Comparison of ENCODE assay signal across 18 cellular contexts in genomic region chr7:41164440-41164839, GRCh38.
DNase-seq lines count a peak whose midpoint lies in the region; ATAC-seq, FAIRE-seq and TF ChIP-seq lines count a peak whose summit lies in the region.
"Had no signal": no experiment of that assay in that cellular context is flagged by ENCODE, and none has a peak within 500 bp of the region (broad histone marks: within the 10 kb centered on the region; RNA-seq: fewer than 3 reads in every experiment).

No MANE protein-coding gene starts in this region.

- H2AFZ ChIP-seq in GM23248 = no peak overlapping the region
- H2AFZ ChIP-seq in astrocyte (ENCODE audit: low read depth, low read length) = no peak overlapping the region
- no peak overlapping the region for H2AFZ ChIP-seq in OCI-LY7 (ENCODE audit: low read length)

- H3K27me3 ChIP-seq in GM23248 (replicated peaks; ENCODE audit: insufficient read depth) (no peaks in the 10 kb centered on the region), astrocyte (ENCODE audit: insufficient read depth, low read length) (no peaks in the 10 kb centered on the region)

- POLR2A ChIA-PET in AG04449 (lab: Yijun Ruan, JAX) (no interaction called here), OCI-LY7 (lab: Charles Lee) (interaction anchor here (0.7 kb wide), 1 partner anchor 148 kb away, joined by 3 read pairs; no protein-coding TSS in a partner anchor)

- H3F3A ChIP-seq in GM23248 (ENCODE audit: insufficient read depth) = 0 out of 2 replicates have a peak, but pooled peaks cover 10% of the 10 kb centered on the region

- no peaks in the 10 kb centered on the region for H3K9me2 ChIP-seq in GM23248 (ENCODE audit: insufficient read depth)
- H3K9me2 ChIP-seq in OCI-LY7 (ENCODE audit: insufficient read depth, low read length) = no peaks in the 10 kb centered on the region

- H3K9ac ChIP-seq in GM23248 (no peak overlapping the region), astrocyte (ENCODE audit: low read length) (no peak overlapping the region)
- H3K9ac ChIP-seq: KMS-11 had no signal

- no peak overlapping the region for H3K4me3 Mint-ChIP-seq in astrocyte (ENCODE audit: unreplicated experiment)
- H3K4me3 Mint-ChIP-seq: CD4-positive, CD25-positive, alpha-beta regulatory T cell had no signal

- no peaks in the 10 kb centered on the region for H3K79me2 ChIP-seq in GM23248 (ENCODE audit: insufficient read depth)
- no peaks in the 10 kb centered on the region for H3K79me2 ChIP-seq in astrocyte (ENCODE audit: insufficient read depth, low read length)
- no peaks in the 10 kb centered on the region for H3K79me2 ChIP-seq in OCI-LY7 (ENCODE audit: insufficient read depth, low read depth, low read length)

- 11 to 15% methylated on average over 2 of the region's 2 CpGs for WGBS in GM23248 (ENCODE audit: low coverage in 1 of 2, low lambda C conversion rate in 2 of 2, missing lambda C conversion rate in 2 of 2), 2 experiments

- no peak for ATAC-seq in HG02759 (IDR thresholded peaks at IDR 0.05; ENCODE audit: unreplicated experiment)
- ATAC-seq: PC-3 had no signal

- no peaks in the 10 kb centered on the region for H3K9me3 Mint-ChIP-seq in astrocyte (ENCODE audit: unreplicated experiment)

- H3K9me3 ChIP-seq in GM23248 (ENCODE audit: low read depth) (no peaks in the 10 kb centered on the region), astrocyte (ENCODE audit: insufficient read depth, low read depth, low read length) (no peaks in the 10 kb centered on the region), OCI-LY7 (ENCODE audit: low read length) (no peaks in the 10 kb centered on the region)

- no peak overlapping the region for H3K27ac Mint-ChIP-seq in astrocyte (ENCODE audit: unreplicated experiment)
- H3K27ac Mint-ChIP-seq: CD4-positive, CD25-positive, alpha-beta regulatory T cell had no signal

- DNase-seq in AG04449 (ENCODE audit: low read depth, low spot score) (peak; percentile 36), GM23248 (peak; percentile 28), astrocyte (ENCODE audit: low read depth) (peak; percentile 66), myocyte (ENCODE audit: low read depth) (peak; percentile 57), OCI-LY7 (ENCODE audit: low spot score) (no peak), GM13977 (ENCODE audit: low spot score) (no peak), HT-29 (ENCODE audit: low spot score) (no peak)
- DNase-seq: 8988T; CD4-positive, CD25-positive, alpha-beta regulatory T cell; MM.1S; NCI-H1105; NCI-H1694 treated with DMSO at 0.1 percent for 48 hours; NCI-H69; NK-92 treated with Interleukin-12 subunit alpha and Interleukin-12 subunit beta, amount 100 ng/mL, for 24 hours; PC-3 had no signal

- no peak overlapping the region for H3K27ac ChIP-seq in GM23248
- no peak overlapping the region for H3K27ac ChIP-seq in astrocyte (ENCODE audit: low read depth, low read length)
- no peak overlapping the region for H3K27ac ChIP-seq in OCI-LY7 (ENCODE audit: low read depth, low read length, poor library complexity, severe bottlenecking)
- H3K27ac ChIP-seq: KMS-11 had no signal

- H3K4me1 ChIP-seq in GM23248 (ENCODE audit: insufficient read depth) (peaks cover 6% of the 10 kb centered on the region; the same call in 1 of the 2 replicates), astrocyte (ENCODE audit: insufficient read depth, low read length) (no peaks in the 10 kb centered on the region), OCI-LY7 (ENCODE audit: insufficient read depth, low read length, poor library complexity, severe bottlenecking) (no peaks in the 10 kb centered on the region)

- H3K27me3 Mint-ChIP-seq in astrocyte (ENCODE audit: low read depth, unreplicated experiment) = no peaks in the 10 kb centered on the region
- H3K27me3 Mint-ChIP-seq: CD4-positive, CD25-positive, alpha-beta regulatory T cell had no signal

- peak overlapping the region; percentile 2 for H3K4me2 ChIP-seq in GM23248 (ENCODE audit: unreplicated experiment)
- no peak overlapping the region for H3K4me2 ChIP-seq in astrocyte (ENCODE audit: low read length)
- no peak overlapping the region for H3K4me2 ChIP-seq in OCI-LY7 (ENCODE audit: low read length)
- H3K4me2 ChIP-seq: KMS-11 had no signal

- peaks cover 13% of the 10 kb centered on the region for H3K4me1 Mint-ChIP-seq in astrocyte (ENCODE audit: low read depth, unreplicated experiment)
- H3K4me1 Mint-ChIP-seq: CD4-positive, CD25-positive, alpha-beta regulatory T cell had no signal

- CTCF ChIA-PET in AG04449 (lab: Yijun Ruan, JAX) (no interaction called here), OCI-LY7 (lab: Charles Lee; ENCODE audit: unreplicated experiment) (no interaction called here)

- H4K20me1 ChIP-seq in GM23248 (ENCODE audit: insufficient read depth) (no peaks in the 10 kb centered on the region), astrocyte (ENCODE audit: insufficient read depth, low read length) (no peaks in the 10 kb centered on the region), OCI-LY7 (ENCODE audit: insufficient read depth, low read length) (no peaks in the 10 kb centered on the region)

- no TSS peak for BruUV-seq in OCI-LY7 (replicated peaks; lab: Mats Ljungman, UMichigan)

- no peak for FAIRE-seq in astrocyte (lab: Jason Lieb, UNC)
- FAIRE-seq: G401.6 had no signal

- intact Hi-C loops in OCI-LY7 (cut with micrococcal nuclease; ENCODE audit: unreplicated experiment) = no loop called here

- no peaks in the 10 kb centered on the region for H3K36me3 ChIP-seq in GM23248 (ENCODE audit: low read depth)
- H3K36me3 ChIP-seq in astrocyte (ENCODE audit: insufficient read depth, low read length) = no peaks in the 10 kb centered on the region
- no peaks in the 10 kb centered on the region for H3K36me3 ChIP-seq in OCI-LY7 (ENCODE audit: insufficient read depth, low read length)

- H3K4me3 ChIP-seq in AG04449 (ENCODE audit: low read depth, low read length) (no peak overlapping the region), GM23248 (no peak overlapping the region), astrocyte (ENCODE audit: insufficient read depth, low read depth, low read length) (no peak overlapping the region), OCI-LY7 (ENCODE audit: low read depth, low read length, poor library complexity, severe bottlenecking) (no peak overlapping the region)

- no peak for TF ChIP-seq CTCF in AG04449 (IDR thresholded peaks at IDR 0.05; ENCODE audit: insufficient read depth, low read length, missing control alignments)
- TF ChIP-seq CTCF in astrocyte (IDR thresholded peaks at IDR 0.05; ENCODE audit: insufficient read depth, low read depth, low read length) = no peak
- TF ChIP-seq CTCF in OCI-LY7 (conservative IDR thresholded peaks at IDR 0.05; ENCODE audit: low read length) = no peak
- no peak for TF ChIP-seq CTCF in GM13977 (IDR thresholded peaks at IDR 0.05; ENCODE audit: extremely low read depth, insufficient read depth, missing control alignments)

- no peaks in the 10 kb centered on the region for H3K36me3 Mint-ChIP-seq in astrocyte (ENCODE audit: low read depth, unreplicated experiment)
- H3K36me3 Mint-ChIP-seq: CD4-positive, CD25-positive, alpha-beta regulatory T cell had no signal

- in situ Hi-C loops in GM23248 (cut with MboI) (no loop called here), GM13977 (cut with MboI; ENCODE audit: low pct_unique_long_range_greater_than_20kb, low sequenced_read_pairs, unreplicated experiment) (no loop called here)

Comparison
In these comparisons a context has a peak if more than half of its experiments do, and no peak if none do; other contexts are left out.
1. DNase-seq: peak in AG04449 (single experiment), GM23248 (single experiment), astrocyte (single experiment) and myocyte (single experiment); none in OCI-LY7 (single experiment), GM13977 (single experiment) and HT-29 (single experiment).